ENCODE assay signal across 25 cellular contexts in the genomic region with DNA sequence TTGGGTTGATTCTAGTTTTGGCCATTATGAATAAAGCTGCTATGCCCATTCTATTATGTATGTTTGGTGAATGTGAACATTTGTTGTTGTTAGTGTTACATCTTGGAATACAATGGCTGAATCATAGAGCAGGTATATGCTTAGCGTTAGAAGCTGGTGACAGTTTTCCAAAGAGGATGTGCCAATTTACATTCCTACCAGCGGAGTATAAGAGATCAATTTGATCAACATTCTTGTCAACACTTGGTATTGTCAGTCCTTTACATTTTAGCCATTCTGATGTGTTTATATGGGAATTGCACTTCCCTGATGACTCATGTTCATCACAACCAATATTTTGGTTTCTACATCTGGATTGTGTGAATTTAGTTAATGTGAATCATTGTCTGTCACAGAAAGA. TPM values are rescaled to one million over a fixed set of nuclear protein-coding genes. Genes with fewer than 3 reads are reported as not detected.
"Had no signal": no experiment of that assay in that cellular context is flagged by ENCODE, and none has a peak within 500 bp of the region (broad histone marks: within the 10 kb centered on the region; RNA-seq: fewer than 3 reads in every experiment).

No MANE protein-coding gene starts in this region.

- H3K9me3 ChIP-seq: neutrophil, ovary, right atrium auricular region, thoracic aorta, tibial artery, upper lobe of right lung, uterus had no signal

- H3K4me2 ChIP-seq: hepatocyte, neural progenitor cell had no signal

- H3K4me1 ChIP-seq: right atrium auricular region, suprapubic skin, upper lobe of right lung, uterus had no signal

- H3K9ac ChIP-seq: neural progenitor cell had no signal

- H3K36me3 ChIP-seq: left ventricle myocardium inferior, neural progenitor cell, neutrophil, ovary, right atrium auricular region, suprapubic skin, thoracic aorta, tibial artery, upper lobe of right lung, uterus had no signal

- H3K27ac ChIP-seq: hepatocyte, left ventricle myocardium inferior, neural progenitor cell, neutrophil, ovary, right atrium auricular region, skin epidermis, suprapubic skin, thoracic aorta, tibial artery, upper lobe of right lung, uterus had no signal

- H2AFZ ChIP-seq: hepatocyte, neural progenitor cell had no signal

- DNase-seq: islet precursor cell; left ventricle myocardium inferior; mesendoderm; naive B cell; natural killer cell; nephron progenitor cell; occipital lobe; ovary; stimulated activated CD4-positive, alpha-beta T cell treated with anti-CD3 and anti-CD28 coated beads, Interleukin-4, amount 100 ng/mL, for 24 hours; stimulated activated naive CD4-positive, alpha-beta T cell; tibial artery; trophoblast cell; upper lobe of right lung; uterus had no signal

- H3K79me2 ChIP-seq: hepatocyte had no signal

- H3K4me3 ChIP-seq: hepatocyte, left ventricle myocardium inferior, lung, neural progenitor cell, ovary, right atrium auricular region, skin epidermis, suprapubic skin, thoracic aorta, tibial artery, upper lobe of right lung, uterus had no signal

- ATAC-seq: natural killer cell; sciatic nerve; stimulated activated effector memory CD8-positive, alpha-beta T cell treated with anti-CD3 and anti-CD28 coated beads, Interleukin-12 subunit alpha, Interleukin-12 subunit beta, amount 100 ng/mL, for 72 hours; upper lobe of right lung had no signal

- H3K27me3 ChIP-seq: hepatocyte, neural progenitor cell, neutrophil, ovary, right atrium auricular region, suprapubic skin, tibial artery, upper lobe of right lung, uterus had no signal

RNA-seq across cellular contexts. Expression of a gene that starts 37.8 kb away (rescaled TPM):
- total RNA-seq: natural killer cell, pulmonary artery endothelial cell had no signal
